In the genomic region with DNA sequence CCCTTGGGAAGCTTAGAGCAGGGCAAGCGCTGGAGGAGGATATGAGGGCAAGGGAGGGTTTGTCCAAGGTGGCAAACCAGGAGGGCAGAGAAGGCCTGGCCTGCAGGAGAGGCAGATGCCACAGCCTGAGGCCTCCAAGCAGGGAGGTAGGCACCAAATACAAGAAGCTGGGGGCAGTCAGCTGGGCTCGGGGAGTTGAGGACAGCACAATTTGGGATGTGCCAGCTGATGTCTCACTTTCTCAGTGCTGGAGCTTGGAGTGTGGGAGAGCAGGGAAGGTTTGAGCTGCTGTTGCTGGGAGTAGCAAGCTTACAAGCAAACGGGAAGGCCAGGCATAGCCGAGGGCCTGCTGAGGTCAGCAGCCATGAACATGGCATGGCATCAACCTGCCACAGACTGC, we compare ENCODE assay signal across 1 cellular context.
TF ChIP-seq lines count a peak whose summit lies in the region.

No MANE protein-coding gene starts in this region.

TF ChIP-seq in IMR-90, 13 proteins besides CTCF, POLR2A, EP300 and RAD21 (continued from another document):
- TF ChIP-seq, protein P1, sequence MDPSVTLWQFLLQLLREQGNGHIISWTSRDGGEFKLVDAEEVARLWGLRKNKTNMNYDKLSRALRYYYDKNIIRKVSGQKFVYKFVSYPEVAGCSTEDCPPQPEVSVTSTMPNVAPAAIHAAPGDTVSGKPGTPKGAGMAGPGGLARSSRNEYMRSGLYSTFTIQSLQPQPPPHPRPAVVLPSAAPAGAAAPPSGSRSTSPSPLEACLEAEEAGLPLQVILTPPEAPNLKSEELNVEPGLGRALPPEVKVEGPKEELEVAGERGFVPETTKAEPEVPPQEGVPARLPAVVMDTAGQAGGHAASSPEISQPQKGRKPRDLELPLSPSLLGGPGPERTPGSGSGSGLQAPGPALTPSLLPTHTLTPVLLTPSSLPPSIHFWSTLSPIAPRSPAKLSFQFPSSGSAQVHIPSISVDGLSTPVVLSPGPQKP (IDR thresholded peaks at IDR 0.05; ENCODE audit: borderline replicate concordance, low read depth, low read length): no peak
- no peak for TF ChIP-seq BHLHE40 (IDR thresholded peaks at IDR 0.05; ENCODE audit: low read depth, low read length)
